ENCODE assay signal across 23 cellular contexts in genomic region chr6:162772466-162772865, GRCh38. TPM values are rescaled to one million over a fixed set of nuclear protein-coding genes. Genes with fewer than 3 reads are reported as not detected.
DNase-seq lines count a peak whose midpoint lies in the region; ATAC-seq and TF ChIP-seq lines count a peak whose summit lies in the region.
"Had no signal": no experiment of that assay in that cellular context is flagged by ENCODE, and none has a peak within 500 bp of the region (broad histone marks: within the 10 kb centered on the region; RNA-seq: fewer than 3 reads in every experiment).

No MANE protein-coding gene starts in this region.

- intact Hi-C loops in naive thymus-derived CD4-positive, alpha-beta T cell (cut with micrococcal nuclease): no loop called here

- H3K36me3 ChIP-seq in GM23338 (ENCODE audit: insufficient read depth): no peaks in the 10 kb centered on the region
- H3K36me3 ChIP-seq in neural progenitor cell: no peaks in the 10 kb centered on the region
- H3K36me3 ChIP-seq in naive thymus-derived CD4-positive, alpha-beta T cell (ENCODE audit: control insufficient read depth in 2 of 3, insufficient read depth in 3 of 3, low read length in 3 of 3): no peaks in the 10 kb centered on the region
- H3K36me3 ChIP-seq: BE2C; BLaER1 treated with 17β-estradiol and CSF1 and Interleukin-3, amounts not matched to agents 10 nM and 100 nM had no signal

- no peak overlapping the region for H3K4me3 ChIP-seq in GM23338
- H3K4me3 ChIP-seq in neural progenitor cell: no peak overlapping the region
- H3K4me3 ChIP-seq in naive thymus-derived CD4-positive, alpha-beta T cell (ENCODE audit: low read length): no peak overlapping the region
- H3K4me3 ChIP-seq: A549; BLaER1 treated with 17β-estradiol and CSF1 and Interleukin-3, amounts not matched to agents 10 nM and 100 nM had no signal

- H2AFZ ChIP-seq in GM23338 (no peak overlapping the region), neural progenitor cell (replicated peaks) (no peak overlapping the region)

- POLR2A ChIA-PET in naive thymus-derived CD4-positive, alpha-beta T cell (lab: Charles Lee): no interaction called here

- H3K4me3 Mint-ChIP-seq in GM23338: no peak overlapping the region
- H3K4me3 Mint-ChIP-seq in neural progenitor cell: no peak overlapping the region
- H3K4me3 Mint-ChIP-seq in naive thymus-derived CD4-positive, alpha-beta T cell: no peak overlapping the region
- H3K4me3 Mint-ChIP-seq: CD14-positive monocyte; CD4-positive, alpha-beta T cell; CD8-positive, alpha-beta memory T cell had no signal

- H3K4me1 ChIP-seq in GM23338 (ENCODE audit: insufficient read depth) (no peaks in the 10 kb centered on the region), neural progenitor cell (peaks cover 15% of the 10 kb centered on the region)
- H3K4me1 ChIP-seq in naive thymus-derived CD4-positive, alpha-beta T cell (ENCODE audit: control insufficient read depth in 2 of 2, insufficient read depth in 2 of 2, low read length in 2 of 2): no peaks in the 10 kb centered on the region
- H3K4me1 ChIP-seq: A549; BLaER1 treated with 17β-estradiol and CSF1 and Interleukin-3, amounts not matched to agents 10 nM and 100 nM had no signal

- no peaks in the 10 kb centered on the region for H3K4me1 Mint-ChIP-seq in GM23338
- H3K4me1 Mint-ChIP-seq in neural progenitor cell: peaks cover 4% of the 10 kb centered on the region
- H3K4me1 Mint-ChIP-seq in naive thymus-derived CD4-positive, alpha-beta T cell: peaks cover 0 to 9% (median 4%) of the 10 kb centered on the region in 7 donors
- H3K4me1 Mint-ChIP-seq: CD14-positive monocyte had no signal

- H3K9me3 ChIP-seq in neural progenitor cell (ENCODE audit: low read depth): no peaks in the 10 kb centered on the region
- H3K9me3 ChIP-seq in naive thymus-derived CD4-positive, alpha-beta T cell (ENCODE audit: control insufficient read depth in 2 of 3, low read length in 3 of 3): no peaks in the 10 kb centered on the region
- H3K9me3 ChIP-seq: A549; BE2C; BLaER1 treated with 17β-estradiol and CSF1 and Interleukin-3, amounts not matched to agents 10 nM and 100 nM had no signal

- H3K9me2 ChIP-seq in GM23338 (ENCODE audit: insufficient read depth): no peaks in the 10 kb centered on the region

- H3K79me2 ChIP-seq in GM23338 (replicated peaks; ENCODE audit: insufficient read depth) (no peaks in the 10 kb centered on the region), neural progenitor cell (ENCODE audit: low read depth) (no peaks in the 10 kb centered on the region)

- CTCF ChIA-PET in naive thymus-derived CD4-positive, alpha-beta T cell (lab: Charles Lee): no interaction called here

- H3K36me3 Mint-ChIP-seq in GM23338 (ENCODE audit: low read depth) (no peaks in the 10 kb centered on the region), neural progenitor cell (peaks cover 1% of the 10 kb centered on the region)
- peaks cover 0 to 3% (median 0%) of the 10 kb centered on the region in 5 donors for H3K36me3 Mint-ChIP-seq in naive thymus-derived CD4-positive, alpha-beta T cell
- H3K36me3 Mint-ChIP-seq: CD14-positive monocyte; CD8-positive, alpha-beta memory T cell had no signal

- H3F3A ChIP-seq in GM23338 (replicated peaks; ENCODE audit: low read depth) (no peaks in the 10 kb centered on the region), neural progenitor cell (ENCODE audit: low read depth) (peaks cover 9% of the 10 kb centered on the region)

- H3K4me2 ChIP-seq in GM23338: no peak overlapping the region
- H3K4me2 ChIP-seq in neural progenitor cell: peak overlapping the region; percentile 27
- H3K4me2 ChIP-seq: A549; BLaER1 treated with 17β-estradiol and CSF1 and Interleukin-3, amounts not matched to agents 10 nM and 100 nM had no signal

- H3K27ac Mint-ChIP-seq in GM23338 (no peak overlapping the region), neural progenitor cell (no peak overlapping the region)
- H3K27ac Mint-ChIP-seq in naive thymus-derived CD4-positive, alpha-beta T cell: no peak overlapping the region
- H3K27ac Mint-ChIP-seq: CD4-positive, alpha-beta T cell; CD8-positive, alpha-beta memory T cell had no signal

- no peak overlapping the region for H3K27ac ChIP-seq in GM23338 (ENCODE audit: low read depth)
- peak overlapping the region; percentile 0 for H3K27ac ChIP-seq in neural progenitor cell
- H3K27ac ChIP-seq in naive thymus-derived CD4-positive, alpha-beta T cell (ENCODE audit: low read depth, low read length): no peak overlapping the region
- H3K27ac ChIP-seq: A549; BLaER1 treated with 17β-estradiol and CSF1 and Interleukin-3, amounts not matched to agents 10 nM and 100 nM had no signal

- ATAC-seq in GM23338: peak; percentile 29; the same call in 2 of the 3 replicates
- ATAC-seq in naive thymus-derived CD4-positive, alpha-beta T cell: no peak
- ATAC-seq: A549 had no signal

- no peak overlapping the region for H3K9ac ChIP-seq in neural progenitor cell
- H3K9ac ChIP-seq: BLaER1 treated with 17β-estradiol and CSF1 and Interleukin-3, amounts not matched to agents 10 nM and 100 nM had no signal

- TF ChIP-seq CTCF in GM23338 (conservative IDR thresholded peaks at IDR 0.05; ENCODE audit: low read depth in 2 of 2) (no peak), neural progenitor cell (IDR thresholded peaks at IDR 0.05) (no peak)

- DNase-seq in GM23338 (ENCODE audit: low spot score) (no peak), medulla oblongata (ENCODE audit: extremely low spot score) (peak; percentile 3), neural progenitor cell (ENCODE audit: low spot score) (peak; percentile 64), NCI-H446 (lab: John Stamatoyannopoulos, UW) (no peak)
- DNase-seq in activated CD4-positive, alpha-beta T cell treated with anti-CD3 and anti-CD28 coated beads, Interleukin-2, amount 50 U/mL, for 48 hours: no peak
- DNase-seq in naive thymus-derived CD4-positive, alpha-beta T cell: no peak
- no peak for DNase-seq in stimulated activated CD4-positive, alpha-beta T cell treated with anti-CD3 and anti-CD28 coated beads, Interleukin-15, amount 100 ng/mL, for 24 hours
- DNase-seq: 8988T; ACHN; AML-193; BE2C; CD4-positive, alpha-beta T cell; CD8-positive, alpha-beta memory T cell; DMS 273 treated with DMSO at 0.1 percent for 48 hours; DMS79; EL; GF-D8; H7; HCEC 1CT had no signal

- H3K27me3 ChIP-seq in GM23338 (ENCODE audit: insufficient read depth): no peaks in the 10 kb centered on the region
- no peaks in the 10 kb centered on the region for H3K27me3 ChIP-seq in neural progenitor cell
- no peaks in the 10 kb centered on the region for H3K27me3 ChIP-seq in naive thymus-derived CD4-positive, alpha-beta T cell (ENCODE audit: control insufficient read depth in 2 of 2, insufficient read depth in 2 of 2, low read length in 2 of 2)
- H3K27me3 ChIP-seq: BE2C; BLaER1 treated with 17β-estradiol and CSF1 and Interleukin-3, amounts not matched to agents 10 nM and 100 nM had no signal

- H3K27me3 Mint-ChIP-seq in GM23338 (ENCODE audit: insufficient read depth, low read depth, poor library complexity) (peaks cover 3% of the 10 kb centered on the region), neural progenitor cell (ENCODE audit: insufficient read depth, low read depth) (no peaks in the 10 kb centered on the region)
- H3K27me3 Mint-ChIP-seq in naive thymus-derived CD4-positive, alpha-beta T cell: no peaks in the 10 kb centered on the region
- H3K27me3 Mint-ChIP-seq: CD4-positive, alpha-beta T cell; CD8-positive, alpha-beta memory T cell had no signal

- H4K20me1 ChIP-seq in GM23338 (replicated peaks; ENCODE audit: insufficient read depth) (no peaks in the 10 kb centered on the region), neural progenitor cell (ENCODE audit: low read depth) (no peaks in the 10 kb centered on the region)
- H4K20me1 ChIP-seq: BLaER1 treated with 17β-estradiol and CSF1 and Interleukin-3, amounts not matched to agents 10 nM and 100 nM had no signal

- H3K9me3 Mint-ChIP-seq in GM23338: no peaks in the 10 kb centered on the region
- H3K9me3 Mint-ChIP-seq in neural progenitor cell: peaks cover 2% of the 10 kb centered on the region
- peaks cover 0 to 7% (median 0%) of the 10 kb centered on the region in 11 donors for H3K9me3 Mint-ChIP-seq in naive thymus-derived CD4-positive, alpha-beta T cell

TF ChIP-seq in GM23338, 12 proteins besides CTCF, POLR2A, EP300 and RAD21 (continues in another document):
- TF ChIP-seq ETS1 (IDR thresholded peaks at IDR 0.05): no peak
- no peak for TF ChIP-seq ZNF114 (CRISPR knock-in tag; IDR thresholded peaks at IDR 0.05)
- no peak for TF ChIP-seq STAT1 (IDR thresholded peaks at IDR 0.05; ENCODE audit: unreplicated experiment)
- no peak for TF ChIP-seq EZH2phosphoT487 (IDR thresholded peaks at IDR 0.05; ENCODE audit: unreplicated experiment)
- TF ChIP-seq POLR2AphosphoS5 (IDR thresholded peaks at IDR 0.05; ENCODE audit: low read depth): no peak
- TF ChIP-seq NANOG (IDR thresholded peaks at IDR 0.05; ENCODE audit: borderline replicate concordance): no peak

RNA-seq across cellular contexts. Expression of gene PACRG, which starts 44.7 kb away (rescaled TPM):
- total RNA-seq in GM23338 (2014; rRNA removed; shearing (Covaris generic)): 0.17 and 1.7 TPM in 2 replicates
- polyA plus RNA-seq in GM23338 (2016; fragmentation: Nextera tagmentation; extraction: Ambion mirVana): 0.52 and 0.68 TPM in 2 replicates
- total RNA-seq in neural progenitor cell (ENCODE audit: low replicate concordance): 0.30 and 0.37 TPM in 2 replicates
- 1 to 10 TPM in 3 of 5 experiments, under 1 TPM in 1, not detected in 1; 0.89 to 1.7 (median 1.4) TPM for total RNA-seq in naive thymus-derived CD4-positive, alpha-beta T cell
- polyA plus RNA-seq in naive thymus-derived CD4-positive, alpha-beta T cell: 1 to 10 TPM; 1.4 to 2.2 TPM
- total RNA-seq: CD8-positive, alpha-beta memory T cell; G401 had no signal
- polyA plus RNA-seq: CD14-positive monocyte; CD8-positive, alpha-beta memory T cell had no signal

RNA-seq across cellular contexts. Expression of gene PRKN, which starts 44.9 kb away (rescaled TPM):
- total RNA-seq in GM23338 (2014; rRNA removed; shearing (Covaris generic)): 0.10 and 0.39 TPM in 2 replicates
- 0.64 and 0.84 TPM in 2 replicates for polyA plus RNA-seq in GM23338 (2016; fragmentation: Nextera tagmentation; extraction: Ambion mirVana)
- total RNA-seq in neural progenitor cell (ENCODE audit: low replicate concordance): 2.2 and 2.8 TPM in 2 replicates
- 1 to 10 TPM in 4 of 5 experiments, under 1 TPM in 1; 0.44 to 9.0 (median 8.1) TPM for total RNA-seq in naive thymus-derived CD4-positive, alpha-beta T cell
- 10 to 100 TPM in 1 of 2 donors, 1 to 10 TPM in 1; 2.4 to 10.3 TPM for polyA plus RNA-seq in naive thymus-derived CD4-positive, alpha-beta T cell

Comparison
In these comparisons a context has a peak if more than half of its experiments do, and no peak if none do; other contexts are left out.
1. DNase-seq: peak in medulla oblongata (single experiment) and neural progenitor cell (single experiment); none in GM23338 (single experiment), activated CD4-positive, alpha-beta T cell treated with anti-CD3 and anti-CD28 coated beads, Interleukin-2, amount 50 U/mL, for 48 hours (0 of 2), naive thymus-derived CD4-positive, alpha-beta T cell (0 of 9), stimulated activated CD4-positive, alpha-beta T cell treated with anti-CD3 and anti-CD28 coated beads, Interleukin-15, amount 100 ng/mL, for 24 hours (single experiment) and NCI-H446 (0 of 2).